Comparison of ENCODE assay signal across 17 cellular contexts in genomic region chr16:86836503-86837125, GRCh38.
DNase-seq lines count a peak whose midpoint lies in the region; ATAC-seq and TF ChIP-seq lines count a peak whose summit lies in the region.
"Had no signal": no experiment of that assay in that cellular context is flagged by ENCODE, and none has a peak within 500 bp of the region (broad histone marks: within the 10 kb centered on the region; RNA-seq: fewer than 3 reads in every experiment).

No MANE protein-coding gene starts in this region.

- 79 to 83% (median 80%) methylated on average over 11 of the region's 11 CpGs for WGBS in psoas muscle, 3 donors

- H4K20me1 ChIP-seq in GM23338 (replicated peaks; ENCODE audit: insufficient read depth), result no peaks in the 10 kb centered on the region

- intact Hi-C loops in psoas muscle (cut with DNase I), result no loop called here

- no peaks in the 10 kb centered on the region for H3K4me1 ChIP-seq in GM23338 (ENCODE audit: insufficient read depth)
- H3K4me1 ChIP-seq in psoas muscle, result no peaks in the 10 kb centered on the region
- H3K4me1 ChIP-seq: parathyroid adenoma had no signal

- no peak overlapping the region for H3K4me2 ChIP-seq in GM23338
- H3K4me2 ChIP-seq: hepatocyte, KMS-11 had no signal

- H3K27me3 ChIP-seq in GM23338 (ENCODE audit: insufficient read depth) (no peaks in the 10 kb centered on the region), psoas muscle (ENCODE audit: insufficient read depth in 3 of 3, low read length in 2 of 3) (no peaks in the 10 kb centered on the region)
- H3K27me3 ChIP-seq: hepatocyte had no signal

- no peaks in the 10 kb centered on the region for H3K36me3 ChIP-seq in GM23338 (ENCODE audit: insufficient read depth)
- no peaks in the 10 kb centered on the region for H3K36me3 ChIP-seq in psoas muscle (ENCODE audit: insufficient read depth in 1 of 2, low read depth in 1 of 2)

- H3F3A ChIP-seq in GM23338 (replicated peaks; ENCODE audit: low read depth), result no peaks in the 10 kb centered on the region

- no peaks in the 10 kb centered on the region for H3K9me3 ChIP-seq in psoas muscle

- H3K9me2 ChIP-seq in GM23338 (ENCODE audit: insufficient read depth), result 0 out of 2 replicates have a peak, but pooled peaks cover 8% of the 10 kb centered on the region

- H3K27ac ChIP-seq in GM23338 (ENCODE audit: low read depth), result no peak overlapping the region
- no peak overlapping the region for H3K27ac ChIP-seq in psoas muscle
- H3K27ac ChIP-seq: hepatocyte, KMS-11, parathyroid adenoma had no signal

- no peaks in the 10 kb centered on the region; the same call in 2 of the 3 replicates for H3K36me3 Mint-ChIP-seq in GM23338 (ENCODE audit: low read depth)
- H3K36me3 Mint-ChIP-seq: memory B cell had no signal

- peak; percentile 86 for DNase-seq in GM03348 (ENCODE audit: low spot score)
- DNase-seq in RKO (ENCODE audit: low spot score), result peak; percentile 23
- peak; percentile 96 for DNase-seq in fibroblast of mammary gland (ENCODE audit: low read depth)
- DNase-seq in renal cortical epithelial cell (ENCODE audit: low read depth), result peak; percentile 43
- no peak for DNase-seq in GM23338 (ENCODE audit: low spot score)
- no peak for DNase-seq in HPDE6-E6E7 (ENCODE audit: extremely low spot score)
- DNase-seq in psoas muscle, result no peak
- DNase-seq: activated CD8-positive, alpha-beta T cell treated with anti-CD3 and anti-CD28 coated beads, Interleukin-2, amount 10 ng/mL, durations not matched to agents 7 days and 5 days; activated naive CD4-positive, alpha-beta T cell treated with anti-CD3 and anti-CD28 coated beads for 36 hours; DMS153; NCI-H2171; OCI-M1; T-helper 9 cell had no signal

- TF ChIP-seq CTCF in fibroblast of mammary gland (conservative IDR thresholded peaks at IDR 0.05; ENCODE audit: control insufficient read depth, insufficient read depth, low read depth, low read length) (no peak), GM23338 (conservative IDR thresholded peaks at IDR 0.05; ENCODE audit: low read depth in 2 of 2) (no peak), psoas muscle (IDR thresholded peaks at IDR 0.05) (no peak)

- no peak overlapping the region for H3K4me3 Mint-ChIP-seq in GM23338
- H3K4me3 Mint-ChIP-seq: activated CD8-positive, alpha-beta T cell treated with anti-CD3 and anti-CD28 coated beads, Interleukin-2, amount 10 ng/mL, durations not matched to agents 7 days and 5 days; activated naive CD4-positive, alpha-beta T cell treated with anti-CD3 and anti-CD28 coated beads for 36 hours; memory B cell had no signal

- no peaks in the 10 kb centered on the region for H3K79me2 ChIP-seq in GM23338 (replicated peaks; ENCODE audit: insufficient read depth)
- H3K79me2 ChIP-seq: hepatocyte, parathyroid adenoma had no signal

- H3K9me3 Mint-ChIP-seq in GM23338, result peaks cover 3% of the 10 kb centered on the region; the same call in 2 of the 3 replicates
- H3K9me3 Mint-ChIP-seq: memory B cell had no signal

- H3K4me3 ChIP-seq in fibroblast of mammary gland (ENCODE audit: control insufficient read depth, low read depth, low read length), result no peak overlapping the region
- H3K4me3 ChIP-seq in GM23338, result no peak overlapping the region
- no peak overlapping the region for H3K4me3 ChIP-seq in psoas muscle
- H3K4me3 ChIP-seq: hepatocyte had no signal

- no peak overlapping the region for H3K27ac Mint-ChIP-seq in GM23338
- H3K27ac Mint-ChIP-seq: activated CD8-positive, alpha-beta T cell treated with anti-CD3 and anti-CD28 coated beads, Interleukin-2, amount 10 ng/mL, durations not matched to agents 7 days and 5 days; activated naive CD4-positive, alpha-beta T cell treated with anti-CD3 and anti-CD28 coated beads for 36 hours; memory B cell had no signal

- peaks cover 5% of the 10 kb centered on the region for H3K27me3 Mint-ChIP-seq in GM23338 (ENCODE audit: insufficient read depth, low read depth, poor library complexity)

- ATAC-seq in GM23338 (no peak), psoas muscle (no peak)
- ATAC-seq: activated CD8-positive, alpha-beta T cell treated with anti-CD3 and anti-CD28 coated beads, Interleukin-2, amount 10 ng/mL, durations not matched to agents 7 days and 5 days had no signal

- peaks cover 2% of the 10 kb centered on the region; the same call in 2 of the 3 replicates for H3K4me1 Mint-ChIP-seq in GM23338
- H3K4me1 Mint-ChIP-seq: memory B cell had no signal

- no peak overlapping the region for H2AFZ ChIP-seq in GM23338
- H2AFZ ChIP-seq: hepatocyte, parathyroid adenoma had no signal

TF ChIP-seq in GM23338, 12 proteins besides CTCF, POLR2A, EP300 and RAD21:
- TF ChIP-seq ZNF331 (CRISPR knock-in tag; IDR thresholded peaks at IDR 0.05; ENCODE audit: low read depth) (no peak), ZNF462 (CRISPR knock-in tag; IDR thresholded peaks at IDR 0.05) (no peak)

Comparison
In these comparisons a context has a peak if more than half of its experiments do, and no peak if none do; other contexts are left out.
1. DNase-seq: peak in GM03348 (single experiment), RKO (single experiment), fibroblast of mammary gland (single experiment) and renal cortical epithelial cell (single experiment); none in GM23338 (single experiment), HPDE6-E6E7 (single experiment) and psoas muscle (0 of 2).